27 cellular contexts compared by ENCODE assay signal in the genomic region with DNA sequence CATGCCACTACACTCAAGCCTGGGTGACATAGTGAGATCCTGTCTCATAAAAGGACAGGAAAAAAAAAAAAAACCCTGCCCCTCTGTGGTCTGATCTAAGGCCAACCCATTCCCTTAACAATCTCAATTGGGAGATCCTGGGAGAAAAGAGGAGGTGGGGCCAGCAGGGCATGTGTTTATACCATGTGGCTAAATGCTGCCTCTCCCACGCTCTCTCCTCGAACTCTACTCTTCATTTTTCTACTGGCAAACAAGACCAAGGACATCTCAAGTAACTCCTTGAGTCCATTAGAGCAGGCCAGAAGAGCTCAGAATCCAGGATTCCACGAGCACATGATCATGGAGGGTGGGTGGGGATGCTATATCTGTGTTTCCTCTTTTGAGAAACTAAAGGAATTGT.
"Had no signal": no experiment of that assay in that cellular context is flagged by ENCODE, and none has a peak within 500 bp of the region (broad histone marks: within the 10 kb centered on the region; RNA-seq: fewer than 3 reads in every experiment).

No MANE protein-coding gene starts in this region.

- H3K9me3 Mint-ChIP-seq: immature natural killer cell; naive thymus-derived CD8-positive, alpha-beta T cell; nephron; neural crest cell; stimulated activated memory B cell treated with anti-CD40 and anti-IgM and Interleukin-4, amounts not matched to agents 10 μg/mL and 1 μg/mL and 100 μg/mL, for 72 hours had no signal

- H3K4me3 ChIP-seq: lower lobe of right lung, right atrium auricular region, right lobe of liver, smooth muscle cell, stomach, testis, thyroid gland, transverse colon, upper lobe of left lung had no signal

- DNase-seq: hypothalamus; immature natural killer cell; lower lobe of right lung; mammary epithelial cell; mesenchymal stem cell; naive thymus-derived CD8-positive, alpha-beta T cell; nucleus accumbens; right lobe of liver; stimulated activated CD4-positive, alpha-beta T cell treated with anti-CD3 and anti-CD28 coated beads, Interleukin-1b, Interleukin-23, amount 100 ng/mL, for 48 hours; stimulated activated CD4-positive, alpha-beta T cell treated with anti-CD3 and anti-CD28 coated beads, Interleukin-2, amount 100 ng/mL, for 48 hours; stimulated activated CD4-positive, alpha-beta T cell treated with anti-CD3 and anti-CD28 coated beads, Interleukin-4, amount 100 ng/mL, for 4 hours; stimulated activated CD8-positive, alpha-beta memory T cell treated with anti-CD3 and anti-CD28 coated beads, Interleukin-4, amount 100 ng/mL, for 48 hours; stimulated activated naive CD8-positive, alpha-beta T cell treated with anti-CD3 and anti-CD28 coated beads, Interleukin-15, Interleukin-2, amounts not matched to agents 100 U/mL and 50 U/mL, for 24 hours; stomach; testis; thyroid gland; transverse colon; upper lobe of left lung had no signal

- H3K9me3 ChIP-seq: lower lobe of right lung, right atrium auricular region, right lobe of liver, stomach, testis, thyroid gland, transverse colon, upper lobe of left lung had no signal

- H3K27ac Mint-ChIP-seq: immature natural killer cell; naive thymus-derived CD8-positive, alpha-beta T cell; nephron; progenitor cell of endocrine pancreas; stimulated activated memory B cell treated with anti-CD40 and anti-IgM and Interleukin-4, amounts not matched to agents 10 μg/mL and 1 μg/mL and 100 μg/mL, for 72 hours had no signal

- H3K27ac ChIP-seq: lower lobe of right lung, right atrium auricular region, right lobe of liver, stomach, testis, thyroid gland, transverse colon, upper lobe of left lung had no signal

- H3K36me3 ChIP-seq: lower lobe of right lung, right atrium auricular region, right lobe of liver, stomach, thyroid gland, transverse colon, upper lobe of left lung had no signal

- H3K4me1 ChIP-seq: lower lobe of right lung, right atrium auricular region, right lobe of liver, testis, upper lobe of left lung had no signal

- H3K27me3 ChIP-seq: right atrium auricular region, right lobe of liver, stomach, testis, thyroid gland, transverse colon, upper lobe of left lung had no signal

- H3K4me1 Mint-ChIP-seq: immature natural killer cell; naive thymus-derived CD8-positive, alpha-beta T cell; nephron; stimulated activated memory B cell treated with anti-CD40 and anti-IgM and Interleukin-4, amounts not matched to agents 10 μg/mL and 1 μg/mL and 100 μg/mL, for 72 hours had no signal

- H3K36me3 Mint-ChIP-seq: immature natural killer cell; naive thymus-derived CD8-positive, alpha-beta T cell; stimulated activated memory B cell treated with anti-CD40 and anti-IgM and Interleukin-4, amounts not matched to agents 10 μg/mL and 1 μg/mL and 100 μg/mL, for 72 hours had no signal

- ATAC-seq: left lobe of liver; lower lobe of right lung; naive thymus-derived CD8-positive, alpha-beta T cell; right lobe of liver; stimulated activated memory B cell treated with anti-CD40 and anti-IgM and Interleukin-4, amounts not matched to agents 10 μg/mL and 1 μg/mL and 100 μg/mL, for 72 hours; stimulated activated naive CD8-positive, alpha-beta T cell treated with anti-CD3 and anti-CD28 coated beads, Interleukin-15, Interleukin-2, amounts not matched to agents 100 U/mL and 50 U/mL, for 24 hours had no signal

- H3K4me3 Mint-ChIP-seq: immature natural killer cell; naive thymus-derived CD8-positive, alpha-beta T cell; nephron; stimulated activated memory B cell treated with anti-CD40 and anti-IgM and Interleukin-4, amounts not matched to agents 10 μg/mL and 1 μg/mL and 100 μg/mL, for 72 hours had no signal

- FAIRE-seq: islet of Langerhans, urothelium cell line had no signal

- H3K4me2 ChIP-seq: smooth muscle cell had no signal

- H3K27me3 Mint-ChIP-seq: progenitor cell of endocrine pancreas; stimulated activated memory B cell treated with anti-CD40 and anti-IgM and Interleukin-4, amounts not matched to agents 10 μg/mL and 1 μg/mL and 100 μg/mL, for 72 hours had no signal
